ENCODE assay signal across 8 cellular contexts in genomic region chr6:31203345-31203979, GRCh38. TPM values are rescaled to one million over a fixed set of nuclear protein-coding genes. Genes with fewer than 3 reads are reported as not detected.
A peak's percentile ranks its signal among the peaks of the same experiment; 100 is the strongest.
DNase-seq lines count a peak whose midpoint lies in the region; ATAC-seq and TF ChIP-seq lines count a peak whose summit lies in the region.

No MANE protein-coding gene starts in this region.

- TF ChIP-seq POLR2A in GM19099 (IDR thresholded peaks at IDR 0.05; ENCODE audit: extremely low read depth, insufficient read length, low read depth), result peak; percentile 50

- H3K4me2 ChIP-seq in fibroblast of lung (ENCODE audit: extremely low read depth, insufficient read depth, low read length), result peak overlapping the region; percentile 90

- H3K4me3 ChIP-seq in AG04450 (ENCODE audit: low read depth, low read length) (peak overlapping the region; percentile 60), fibroblast of lung (replicated peaks in 1 of 4; ENCODE audit: control extremely low read depth in 1 of 4, insufficient read depth in 1 of 4, low read depth in 3 of 4, low read length in 4 of 4) (peak overlapping the region; percentile 52 to 59 (median 56))

- H3K4me1 ChIP-seq in fibroblast of lung (ENCODE audit: control insufficient read depth, extremely low read depth, insufficient read depth, low read length), result peaks cover 5% of the 10 kb centered on the region

- H3K27me3 ChIP-seq in AG04450 (ENCODE audit: control insufficient read depth, insufficient read depth, low read length) (no peaks in the 10 kb centered on the region), fibroblast of lung (ENCODE audit: control insufficient read depth, insufficient read depth, low read length) (no peaks in the 10 kb centered on the region)

- no peaks in the 10 kb centered on the region for H3K36me3 ChIP-seq in fibroblast of lung (ENCODE audit: control insufficient read depth, insufficient read depth, low read length)

- DNase-seq in AG04450 (ENCODE audit: low read depth, low spot score) (no peak), NCI-H748 treated with DMSO at 0.1 percent for 48 hours (lab: John Stamatoyannopoulos, UW) (peak; percentile 89), fibroblast of lung (ENCODE audit: low read depth in 2 of 2) (peak; percentile 58 to 80), sciatic nerve (ENCODE audit: low spot score) (no peak), putamen (ENCODE audit: low spot score) (no peak)
- peak; percentile 51 for DNase-seq in activated CD8-positive, alpha-beta memory T cell treated with anti-CD3 and anti-CD28 coated beads, Interleukin-2, amount 50 U/mL, for 4 hours

- POLR2A ChIA-PET in AG04450 (lab: Yijun Ruan, JAX), result interaction anchor here (1.0 kb wide), 1 partner anchor 45 kb away, joined by 3 read pairs; the partner anchor contains the start of gene TCF19

- TF ChIP-seq CTCF in AG04450 (IDR thresholded peaks at IDR 0.05; ENCODE audit: low read depth, low read length) (no peak), fibroblast of lung (conservative IDR thresholded peaks at IDR 0.05 in 1 of 2, IDR thresholded peaks at IDR 0.05 in 1 of 2; ENCODE audit: low read depth in 1 of 2, low read length in 2 of 2) (no peak)

- peaks cover 12% of the 10 kb centered on the region for H3K79me2 ChIP-seq in fibroblast of lung (ENCODE audit: control insufficient read depth, insufficient read depth, low read length)

- no peaks in the 10 kb centered on the region for H4K20me1 ChIP-seq in fibroblast of lung (ENCODE audit: control insufficient read depth, extremely low read depth, insufficient read depth, low read length)

- peak overlapping the region; percentile 85 for H3K27ac ChIP-seq in AG04450 (ENCODE audit: low read depth, low read length)
- peak overlapping the region; percentile 84 for H3K27ac ChIP-seq in fibroblast of lung (ENCODE audit: insufficient read depth, low read length)

- H3K9me3 ChIP-seq in AG04450 (ENCODE audit: control insufficient read depth, insufficient read depth, low read length) (peaks cover 4% of the 10 kb centered on the region), fibroblast of lung (ENCODE audit: control insufficient read depth, insufficient read depth, low read depth, low read length) (no peaks in the 10 kb centered on the region)

- no peak overlapping the region for H3K9ac ChIP-seq in fibroblast of lung (ENCODE audit: insufficient read depth, low read length)

- CTCF ChIA-PET in AG04450 (lab: Charles Lee), result interaction anchor here (0.5 to 1.4 kb wide), 5 partner anchors 134 to 1635 kb away, joined by 3 to 6 read pairs (median 3); partner anchors contain the start of gene TAP2

- no peak overlapping the region for H2AFZ ChIP-seq in fibroblast of lung (ENCODE audit: low read length)

- intact Hi-C loops in sciatic nerve (cut with DNase I), result no loop called here

- ATAC-seq in HG03342 (IDR thresholded peaks at IDR 0.05; ENCODE audit: unreplicated experiment) (peak; percentile 61), sciatic nerve (peak; percentile 44)

RNA-seq across cellular contexts. Expression of gene POU5F1, which starts 33.0 kb away (rescaled TPM):
- polyA plus RNA-seq in AG04450 (2011; rRNA removed), result not detected in 2 replicates
- polyA minus RNA-seq in AG04450 (2011; rRNA and poly(A)+ RNA removed), result not detected in 2 replicates
- under 0.01 TPM in 2 replicates for total RNA-seq in fibroblast of lung
- 0.23 TPM in 1 of 2 replicates, not detected in the other for polyA plus RNA-seq in fibroblast of lung
- polyA plus RNA-seq in fibroblast of lung (2012), result 0.09 and 0.19 TPM in 2 replicates
- polyA minus RNA-seq in fibroblast of lung (ENCODE audit: low replicate concordance), result not detected in 2 replicates
- 0.76 TPM for total RNA-seq in sciatic nerve

RNA-seq across cellular contexts. Expression of gene TCF19, which starts 45.1 kb away (rescaled TPM):
- polyA plus RNA-seq in AG04450 (2011; rRNA removed) (3.4 and 4.2 TPM in 2 replicates), fibroblast of lung (7.2 and 20.7 TPM in 2 replicates)
- 3.1 and 4.2 TPM in 2 replicates for polyA minus RNA-seq in AG04450 (2011; rRNA and poly(A)+ RNA removed)
- total RNA-seq in fibroblast of lung (2.3 and 8.4 TPM in 2 replicates), sciatic nerve (5.9 TPM)
- polyA plus RNA-seq in fibroblast of lung (2012), result 8.6 and 26.4 TPM in 2 replicates
- 17.7 and 32.3 TPM in 2 replicates for polyA minus RNA-seq in fibroblast of lung (ENCODE audit: low replicate concordance)

RNA-seq across cellular contexts. Expression of gene CCHCR1, which starts 45.9 kb away (rescaled TPM):
- polyA plus RNA-seq in AG04450 (2011; rRNA removed), result 10.4 TPM in 2 replicates
- 6.3 and 9.7 TPM in 2 replicates for polyA minus RNA-seq in AG04450 (2011; rRNA and poly(A)+ RNA removed)
- total RNA-seq in fibroblast of lung, result 19.0 and 19.3 TPM in 2 replicates
- 7.4 and 8.9 TPM in 2 replicates for polyA plus RNA-seq in fibroblast of lung
- polyA plus RNA-seq in fibroblast of lung (2012), result 11.7 and 17.4 TPM in 2 replicates
- polyA minus RNA-seq in fibroblast of lung (ENCODE audit: low replicate concordance), result 6.6 and 24.3 TPM in 2 replicates
- 23.8 TPM for total RNA-seq in sciatic nerve

Comparison
In these comparisons a context has a peak if more than half of its experiments do, and no peak if none do; other contexts are left out.
1. DNase-seq: peak in NCI-H748 treated with DMSO at 0.1 percent for 48 hours (single experiment), activated CD8-positive, alpha-beta memory T cell treated with anti-CD3 and anti-CD28 coated beads, Interleukin-2, amount 50 U/mL, for 4 hours (single experiment) and fibroblast of lung (2 of 2); none in AG04450 (single experiment), sciatic nerve (single experiment) and putamen (single experiment).